In genomic region chr18:31223371-31223770, GRCh38 we compare ENCODE assay signal across 3 cellular contexts.
TF ChIP-seq lines count a peak whose summit lies in the region.

No MANE protein-coding gene starts in this region.

TF ChIP-seq in HepG2, 621 proteins besides CTCF, POLR2A, EP300 and RAD21 (continued from another document and continues in another):
- no peak for TF ChIP-seq ZNF646 (CRISPR knock-in tag; IDR thresholded peaks at IDR 0.05)
- TF ChIP-seq HES4 (CRISPR knock-in tag; IDR thresholded peaks at IDR 0.05; ENCODE audit: borderline replicate concordance) = no peak
- TF ChIP-seq ZNF432 (CRISPR knock-in tag; IDR thresholded peaks at IDR 0.05; ENCODE audit: borderline replicate concordance) = no peak
- no peak for TF ChIP-seq ZNF136 (CRISPR knock-in tag; IDR thresholded peaks at IDR 0.05; ENCODE audit: low read depth)
- TF ChIP-seq ATF3 (CRISPR knock-in tag; IDR thresholded peaks at IDR 0.05) = no peak
- TF ChIP-seq EZH2 (conservative IDR thresholded peaks at IDR 0.05; ENCODE audit: low read depth, low read length) = no peak
- TF ChIP-seq STAT5B (CRISPR knock-in tag; IDR thresholded peaks at IDR 0.05) = no peak

TF ChIP-seq in GM12878, 131 proteins besides CTCF, POLR2A, EP300 and RAD21 (continued from another document):
- TF ChIP-seq KDM1A (IDR thresholded peaks at IDR 0.05; ENCODE audit: borderline replicate concordance) (no peak), PRDM15 (CRISPR knock-in tag; IDR thresholded peaks at IDR 0.05) (no peak), CEBPB (IDR thresholded peaks at IDR 0.05; ENCODE audit: borderline replicate concordance in 1 of 2, low read depth in 2 of 2, low read length in 2 of 2) (no peak), EED (IDR thresholded peaks at IDR 0.05; ENCODE audit: low read depth) (no peak)
TF ChIP-seq in GM12878: peak in this region for 1.

TF ChIP-seq in WTC11, 78 proteins besides CTCF, POLR2A, EP300 and RAD21:
- TF ChIP-seq E2F1 (CRISPR knock-in tag; IDR thresholded peaks at IDR 0.05) (no peak), MAX (CRISPR knock-in tag; IDR thresholded peaks at IDR 0.05) (no peak), ETV6 (CRISPR knock-in tag; IDR thresholded peaks at IDR 0.05) (no peak), AFF4 (CRISPR knock-in tag; IDR thresholded peaks at IDR 0.05; ENCODE audit: borderline replicate concordance) (no peak), MYBL2 (CRISPR knock-in tag; IDR thresholded peaks at IDR 0.05) (no peak), ZNF138 (CRISPR knock-in tag; conservative IDR thresholded peaks at IDR 0.05) (no peak), SP1 (CRISPR knock-in tag; conservative IDR thresholded peaks at IDR 0.05) (no peak), EMX1 (CRISPR knock-in tag; IDR thresholded peaks at IDR 0.05) (no peak), HMGXB4 (CRISPR knock-in tag; IDR thresholded peaks at IDR 0.05) (no peak), NFYB (CRISPR knock-in tag; conservative IDR thresholded peaks at IDR 0.05; ENCODE audit: low read depth) (no peak), ZNF232 (CRISPR knock-in tag; IDR thresholded peaks at IDR 0.05) (no peak), NR1H2 (CRISPR knock-in tag; IDR thresholded peaks at IDR 0.05) (no peak)
